In genomic region chr19:42394751-42395150, GRCh38 we compare ENCODE assay signal across 20 cellular contexts. TPM values are rescaled to one million over a fixed set of nuclear protein-coding genes. Genes with fewer than 3 reads are reported as not detected.
"Had no signal": no experiment of that assay in that cellular context is flagged by ENCODE, and none has a peak within 500 bp of the region (broad histone marks: within the 10 kb centered on the region; RNA-seq: fewer than 3 reads in every experiment).

No MANE protein-coding gene starts in this region.

- H3K4me3 ChIP-seq: left ventricle myocardium inferior, pancreas, right lobe of liver, stomach, testis had no signal

- FAIRE-seq: keratinocyte, pancreas, small intestine had no signal

- DNase-seq: activated CD4-positive, alpha-beta T cell treated with anti-CD3 and anti-CD28 coated beads, Interleukin-2, amount 10 ng/mL, durations not matched to agents 7 days and 5 days; activated CD8-positive, alpha-beta T cell treated with anti-CD3 and anti-CD28 coated beads, Interleukin-2, amount 10 ng/mL, durations not matched to agents 7 days and 5 days; activated T-cell treated with anti-CD3 and anti-CD28 coated beads, Interleukin-2, amount 50 U/mL, for 24 hours; foreskin keratinocyte; left ventricle myocardium inferior; mammary epithelial cell; pancreas; right lobe of liver; small intestine; stimulated activated CD4-positive, alpha-beta T cell treated with anti-CD3 and anti-CD28 coated beads, Interleukin-4, amount 100 ng/mL, for 1 hour; stomach; testis had no signal

- H3K27me3 ChIP-seq: pancreas, right lobe of liver, testis had no signal

- H3K27ac ChIP-seq: epithelial cell of prostate, foreskin keratinocyte, left ventricle myocardium inferior, pancreas, right lobe of liver, stomach, testis had no signal

- H3K9me3 ChIP-seq: left ventricle myocardium inferior, pancreas, right lobe of liver, stomach, testis had no signal

- H3K4me1 ChIP-seq: foreskin keratinocyte, right lobe of liver had no signal

- H3K36me3 ChIP-seq: left ventricle myocardium inferior, pancreas, right lobe of liver, stomach had no signal

RNA-seq across cellular contexts. Expression of gene CNFN, which starts 4.7 kb away (rescaled TPM):
- total RNA-seq: activated CD4-positive, alpha-beta T cell treated with anti-CD3 and anti-CD28 coated beads, Interleukin-2, amount 10 ng/mL, durations not matched to agents 7 days and 5 days; activated CD8-positive, alpha-beta T cell treated with anti-CD3 and anti-CD28 coated beads, Interleukin-2, amount 10 ng/mL, durations not matched to agents 7 days and 5 days; fibroblast of lung; mononuclear cell; pulmonary artery endothelial cell; right lobe of liver; T-helper 1 cell treated with Interleukin-12 subunit alpha and Interleukin-12 subunit beta and Interleukin-4 antibody, amounts not matched to agents 30 ng/mL and 1 ng/mL, for 36 hours had no signal
- polyA plus RNA-seq: fibroblast of lung had no signal

RNA-seq across cellular contexts. Expression of gene CXCL17, which starts 48.0 kb away (rescaled TPM):
- total RNA-seq: activated CD4-positive, alpha-beta T cell treated with anti-CD3 and anti-CD28 coated beads, Interleukin-2, amount 10 ng/mL, durations not matched to agents 7 days and 5 days; activated CD8-positive, alpha-beta T cell treated with anti-CD3 and anti-CD28 coated beads, Interleukin-2, amount 10 ng/mL, durations not matched to agents 7 days and 5 days; cardiac septum; dermis microvascular lymphatic vessel endothelial cell; fibroblast of lung; foreskin keratinocyte; left ventricle myocardium inferior; mononuclear cell; pulmonary artery endothelial cell; T-helper 1 cell treated with Interleukin-12 subunit alpha and Interleukin-12 subunit beta and Interleukin-4 antibody, amounts not matched to agents 30 ng/mL and 1 ng/mL, for 36 hours; testis had no signal
- polyA plus RNA-seq: fibroblast of lung, foreskin keratinocyte, keratinocyte, mammary epithelial cell had no signal
